ENCODE assay signal across 8 cellular contexts in the genomic region with DNA sequence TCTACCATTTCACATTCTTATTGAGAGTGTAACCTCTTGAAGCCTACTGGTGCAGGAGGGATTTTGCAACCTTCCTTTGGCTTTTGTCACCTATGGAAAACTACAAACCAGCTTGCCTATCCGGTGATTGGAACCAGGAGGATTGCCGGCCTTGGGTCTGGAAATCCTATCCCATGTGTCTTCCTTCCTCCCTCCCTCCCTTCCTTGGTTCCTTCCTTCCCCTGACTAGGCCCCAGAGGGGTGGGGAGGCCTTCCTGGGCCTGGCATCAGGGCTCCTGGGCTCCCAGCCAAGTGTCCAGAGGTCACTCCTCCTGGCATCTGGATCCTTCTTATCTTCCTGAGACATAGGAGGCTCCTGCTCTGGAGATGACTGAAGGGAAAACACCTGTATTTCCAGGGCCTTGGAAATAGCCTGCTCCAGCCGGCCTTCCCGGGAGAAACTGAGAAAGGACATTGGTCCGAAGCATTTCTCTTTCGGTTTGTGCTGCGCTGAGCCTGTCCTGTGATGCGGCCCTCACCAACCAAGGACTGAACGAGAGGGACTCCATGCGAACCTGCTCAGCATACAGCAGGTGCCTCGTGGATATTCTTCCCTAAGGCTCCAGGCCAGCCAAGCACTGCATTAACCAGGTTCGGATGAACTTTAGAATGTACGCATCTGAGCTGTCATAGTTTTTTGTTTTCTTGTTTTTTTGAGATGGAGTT. TPM values are rescaled to one million over a fixed set of nuclear protein-coding genes. Genes with fewer than 3 reads are reported as not detected.
DNase-seq lines count a peak whose midpoint lies in the region; ATAC-seq and TF ChIP-seq lines count a peak whose summit lies in the region.

No MANE protein-coding gene starts in this region.

- H3K9ac ChIP-seq in NT2/D1 (ENCODE audit: insufficient read length, low read depth) = peak overlapping the region; percentile 32

- H3K4me1 ChIP-seq in ACC112 (ENCODE audit: control insufficient read depth, insufficient read depth, low read length, unreplicated experiment) (peaks cover 48% of the 10 kb centered on the region), NT2/D1 (ENCODE audit: insufficient read depth, insufficient read length) (peaks cover 29% of the 10 kb centered on the region), esophagus squamous epithelium (peaks cover 83 to 100% (median 86%) of the 10 kb centered on the region in 3 donors)

- H3K36me3 ChIP-seq in ACC112 (ENCODE audit: insufficient read depth, low read length) = no peaks in the 10 kb centered on the region
- no peaks in the 10 kb centered on the region for H3K36me3 ChIP-seq in NT2/D1 (ENCODE audit: insufficient read depth, insufficient read length, low read length)
- H3K36me3 ChIP-seq in esophagus squamous epithelium = no peaks in the 10 kb centered on the region

- H2AFZ ChIP-seq in ACC112 (ENCODE audit: low read length, unreplicated experiment) = no peak overlapping the region

- peak overlapping the region; percentile 79 to 91 for H3K27ac Mint-ChIP-seq in natural killer cell

- TF ChIP-seq POLR2A in esophagus squamous epithelium (IDR thresholded peaks at IDR 0.05) = no peak

- no peaks in the 10 kb centered on the region for H3K27me3 Mint-ChIP-seq in natural killer cell (ENCODE audit: low read depth in 2 of 2)

- intact Hi-C loops in esophagus squamous epithelium (cut with DNase I) = loop anchor here (2.0 to 5.0 kb wide), 2 partner anchors 37 to 67 kb away; a partner anchor contains a TSS
- intact Hi-C loops in natural killer cell (cut with micrococcal nuclease) = loop anchor here (10.0 kb wide), 1 partner anchor 131 kb away; no protein-coding TSS in a partner anchor

- no peaks in the 10 kb centered on the region for H3K27me3 ChIP-seq in ACC112 (ENCODE audit: insufficient read depth, low read length)
- no peaks in the 10 kb centered on the region for H3K27me3 ChIP-seq in NT2/D1 (ENCODE audit: insufficient read depth, insufficient read length)
- H3K27me3 ChIP-seq in esophagus squamous epithelium = no peaks in the 10 kb centered on the region

- peaks cover 34 to 54% of the 10 kb centered on the region in 2 donors for H3K4me1 Mint-ChIP-seq in natural killer cell

- WGBS in esophagus squamous epithelium, 2 donors = 76 to 78% methylated on average over 6 to 11 of the region's 13 CpGs

- no peak for DNase-seq in NT2/D1 (ENCODE audit: low read depth, low spot score)
- DNase-seq in esophagus squamous epithelium (lab: John Stamatoyannopoulos, UW) = no peak
- no peak for DNase-seq in natural killer cell
- no peak for DNase-seq in RKO (ENCODE audit: low spot score)
- no peak for DNase-seq in activated CD4-positive, CD25-positive, alpha-beta regulatory T cell treated with anti-CD3 and anti-CD28 coated beads, Interleukin-2, amount 50 U/mL, for 72 hours

- no peak for TF ChIP-seq CTCF in esophagus squamous epithelium (IDR thresholded peaks at IDR 0.05)
- TF ChIP-seq CTCF in natural killer cell (IDR thresholded peaks at IDR 0.05) = no peak

- no peaks in the 10 kb centered on the region for H3K79me2 ChIP-seq in ACC112 (ENCODE audit: control insufficient read depth, insufficient read depth, low read length, unreplicated experiment)

- H3K27ac ChIP-seq in ACC112 (ENCODE audit: low read depth, low read length) = peak overlapping the region; percentile 80
- H3K27ac ChIP-seq in esophagus squamous epithelium = peak overlapping the region; percentile 84 to 94 (median 90)

- ATAC-seq in natural killer cell = no peak
- ATAC-seq in HG03175 (IDR thresholded peaks at IDR 0.05; ENCODE audit: unreplicated experiment) = no peak
- ATAC-seq in GM18873 (IDR thresholded peaks at IDR 0.05; ENCODE audit: low FRiP score, unreplicated experiment) = no peak

- no peaks in the 10 kb centered on the region for H3K9me3 Mint-ChIP-seq in natural killer cell

- H3K36me3 Mint-ChIP-seq in natural killer cell = no peaks in the 10 kb centered on the region

- no peak overlapping the region for H3K4me3 Mint-ChIP-seq in natural killer cell

- H3K4me3 ChIP-seq in ACC112 (ENCODE audit: low read depth, low read length) (no peak overlapping the region), NT2/D1 (ENCODE audit: insufficient read length, low read depth) (no peak overlapping the region), esophagus squamous epithelium (peak overlapping the region in 1 of 4 donors; percentile 6)

- H3K9me3 ChIP-seq in NT2/D1 (ENCODE audit: insufficient read depth, low read length) (no peaks in the 10 kb centered on the region), esophagus squamous epithelium (no peaks in the 10 kb centered on the region)

RNA-seq across cellular contexts. Expression of a gene that starts 43.4 kb away (rescaled TPM):
- total RNA-seq in esophagus squamous epithelium (100 to 1,000 TPM in 3 of 4 donors, 10 to 100 TPM in 1; 95.6 to 244 (median 169) TPM), natural killer cell (100 to 1,000 TPM; 130 to 141 (median 139) TPM)
